24 cellular contexts compared by ENCODE assay signal in the genomic region with DNA sequence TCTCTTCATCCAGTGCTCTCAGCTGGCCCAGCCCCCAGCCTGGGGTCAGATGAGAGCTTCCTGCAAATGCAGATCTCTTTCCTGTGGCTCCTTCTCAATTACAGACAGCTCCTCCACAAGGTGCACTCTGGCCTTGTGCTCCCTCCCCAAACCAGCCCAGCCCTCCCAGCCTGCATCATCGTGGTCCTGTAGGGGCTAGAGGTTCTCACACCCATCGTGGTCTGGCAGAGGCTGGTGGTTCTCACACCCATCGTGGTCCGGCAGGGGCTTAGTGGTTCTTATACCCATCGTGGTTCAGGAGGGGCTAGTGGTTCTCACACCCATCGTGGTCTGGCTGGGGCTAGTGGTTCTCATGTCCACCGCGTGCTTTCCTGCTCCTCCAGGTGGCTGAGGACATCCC.
"Had no signal": no experiment of that assay in that cellular context is flagged by ENCODE, and none has a peak within 500 bp of the region (broad histone marks: within the 10 kb centered on the region; RNA-seq: fewer than 3 reads in every experiment).

No MANE protein-coding gene starts in this region.

- H3K27me3 ChIP-seq: heart left ventricle, left lung had no signal

- H3K36me3 ChIP-seq: WERI-Rb-1 had no signal

- H3K27ac ChIP-seq: heart left ventricle, left lung, WERI-Rb-1 had no signal

- FAIRE-seq: keratinocyte, TTC549 had no signal

- H3K4me1 Mint-ChIP-seq: activated CD4-positive, alpha-beta T cell treated with anti-CD3 and anti-CD28 coated beads, Interleukin-2, amount 10 ng/mL, durations not matched to agents 7 days and 5 days; activated CD8-positive, alpha-beta memory T cell treated with anti-CD3 and anti-CD28 coated beads, Interleukin-2, amount 10 ng/mL, durations not matched to agents 7 days and 5 days; activated naive CD4-positive, alpha-beta T cell treated with anti-CD3 and anti-CD28 coated beads, Interleukin-2, amount 50 U/mL, for 24 hours had no signal

- DNase-seq: activated CD4-positive, alpha-beta T cell treated with anti-CD3 and anti-CD28 coated beads, Interleukin-2, amount 10 ng/mL, durations not matched to agents 7 days and 5 days; activated CD4-positive, CD25-positive, alpha-beta regulatory T cell treated with anti-CD3 and anti-CD28 coated beads, Interleukin-2, amount 50 U/mL, for 72 hours; activated CD8-positive, alpha-beta memory T cell treated with anti-CD3 and anti-CD28 coated beads, Interleukin-2, amount 10 ng/mL, durations not matched to agents 7 days and 5 days; activated CD8-positive, alpha-beta T cell treated with anti-CD3 and anti-CD28 coated beads for 36 hours; activated gamma-delta T cell treated with Interleukin-2 at 50 U/mL for 16 hours; anterior cingulate cortex; cerebellar nuclear complex; cortex of kidney; endodermal cell; heart left ventricle; left lung; stimulated activated CD4-positive, alpha-beta T cell treated with anti-CD3 and anti-CD28 coated beads, Interleukin-4, amount 100 ng/mL, for 1 hour; stimulated activated naive CD4-positive, alpha-beta T cell; T-helper 1 cell; WERI-Rb-1 had no signal

- H3K9me3 ChIP-seq: heart left ventricle, left lung, thoracic aorta had no signal

- H3K36me3 Mint-ChIP-seq: activated CD8-positive, alpha-beta memory T cell treated with anti-CD3 and anti-CD28 coated beads, Interleukin-2, amount 10 ng/mL, durations not matched to agents 7 days and 5 days; activated naive CD4-positive, alpha-beta T cell treated with anti-CD3 and anti-CD28 coated beads, Interleukin-2, amount 50 U/mL, for 24 hours had no signal

- H3K4me3 ChIP-seq: heart left ventricle, left lung, lung, thoracic aorta had no signal

- H3K4me3 Mint-ChIP-seq: activated CD4-positive, alpha-beta T cell treated with anti-CD3 and anti-CD28 coated beads, Interleukin-2, amount 10 ng/mL, durations not matched to agents 7 days and 5 days; activated CD8-positive, alpha-beta memory T cell treated with anti-CD3 and anti-CD28 coated beads, Interleukin-2, amount 10 ng/mL, durations not matched to agents 7 days and 5 days; activated CD8-positive, alpha-beta T cell treated with anti-CD3 and anti-CD28 coated beads for 36 hours; activated naive CD4-positive, alpha-beta T cell treated with anti-CD3 and anti-CD28 coated beads, Interleukin-2, amount 50 U/mL, for 24 hours; activated T-helper 1 cell treated with anti-CD3 and anti-CD28 coated beads, Interleukin-12 subunit alpha, Interleukin-12 subunit beta, Interleukin-2, Interleukin-4 antibody, amounts not matched to agents 30 ng/mL and 10 ng/mL and 1 ng/mL, durations not matched to agents 14 hours and 24 hours and 36 hours; endodermal cell; neural crest cell; type B pancreatic cell had no signal

- ATAC-seq: activated CD8-positive, alpha-beta memory T cell treated with anti-CD3 and anti-CD28 coated beads, Interleukin-2, amount 10 ng/mL, durations not matched to agents 7 days and 5 days; activated CD8-positive, alpha-beta T cell treated with anti-CD3 and anti-CD28 coated beads for 36 hours; left lung; sciatic nerve had no signal

- H3K27me3 Mint-ChIP-seq: type B pancreatic cell had no signal

- H3K9me3 Mint-ChIP-seq: activated CD4-positive, alpha-beta T cell treated with anti-CD3 and anti-CD28 coated beads, Interleukin-2, amount 10 ng/mL, durations not matched to agents 7 days and 5 days; activated CD8-positive, alpha-beta T cell treated with anti-CD3 and anti-CD28 coated beads for 36 hours; activated naive CD4-positive, alpha-beta T cell treated with anti-CD3 and anti-CD28 coated beads, Interleukin-2, amount 50 U/mL, for 24 hours; activated T-helper 1 cell treated with anti-CD3 and anti-CD28 coated beads, Interleukin-12 subunit alpha, Interleukin-12 subunit beta, Interleukin-2, Interleukin-4 antibody, amounts not matched to agents 30 ng/mL and 10 ng/mL and 1 ng/mL, durations not matched to agents 14 hours and 24 hours and 36 hours; endodermal cell; neural crest cell; type B pancreatic cell had no signal

- H3K27ac Mint-ChIP-seq: activated CD4-positive, alpha-beta T cell treated with anti-CD3 and anti-CD28 coated beads, Interleukin-2, amount 10 ng/mL, durations not matched to agents 7 days and 5 days; activated CD8-positive, alpha-beta memory T cell treated with anti-CD3 and anti-CD28 coated beads, Interleukin-2, amount 10 ng/mL, durations not matched to agents 7 days and 5 days; activated CD8-positive, alpha-beta T cell treated with anti-CD3 and anti-CD28 coated beads for 36 hours; activated naive CD4-positive, alpha-beta T cell treated with anti-CD3 and anti-CD28 coated beads, Interleukin-2, amount 50 U/mL, for 24 hours; activated T-helper 1 cell treated with anti-CD3 and anti-CD28 coated beads, Interleukin-12 subunit alpha, Interleukin-12 subunit beta, Interleukin-2, Interleukin-4 antibody, amounts not matched to agents 30 ng/mL and 10 ng/mL and 1 ng/mL, durations not matched to agents 14 hours and 24 hours and 36 hours; endodermal cell; type B pancreatic cell had no signal
